ENCODE assay signal across 8 cellular contexts in the genomic region with DNA sequence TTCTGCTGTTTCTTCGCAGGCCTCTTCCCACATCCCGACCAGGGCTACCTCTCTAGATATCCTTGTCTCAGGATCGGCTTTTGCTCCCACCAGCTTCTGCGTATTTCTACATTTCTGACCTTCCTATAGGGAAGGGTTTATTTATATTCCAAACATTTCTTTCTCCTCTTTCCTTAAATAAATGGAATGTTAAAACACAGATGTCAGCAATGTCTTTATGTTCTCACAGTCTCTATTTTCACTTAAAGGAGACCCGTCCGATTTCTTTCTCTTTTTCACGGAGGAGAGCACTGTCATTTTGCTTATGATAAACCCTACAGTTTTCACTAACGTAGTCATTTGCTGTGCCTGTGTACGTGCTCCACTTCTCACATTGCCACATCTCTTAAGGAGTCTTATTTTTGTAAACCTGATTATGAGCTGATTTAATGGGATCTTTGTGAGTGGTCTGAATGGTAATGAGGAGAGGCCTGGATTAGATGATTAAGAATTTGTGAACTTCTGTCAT. TPM values are rescaled to one million over a fixed set of nuclear protein-coding genes. Genes with fewer than 3 reads are reported as not detected.
DNase-seq lines count a peak whose midpoint lies in the region; ATAC-seq, FAIRE-seq and TF ChIP-seq lines count a peak whose summit lies in the region.

No MANE protein-coding gene starts in this region.

- H3K36me3 ChIP-seq in astrocyte (ENCODE audit: insufficient read depth, low read length) = no peaks in the 10 kb centered on the region
- no peaks in the 10 kb centered on the region for H3K36me3 ChIP-seq in lower lobe of right lung
- no peaks in the 10 kb centered on the region for H3K36me3 ChIP-seq in aorta (ENCODE audit: control insufficient read depth in 1 of 2, insufficient read depth in 2 of 2, low read length in 1 of 2)

- DNase-seq in NCI-H1417 (lab: John Stamatoyannopoulos, UW) (peak in 2 of 3 experiments; percentile 24 to 60), NCI-H1417 treated with DMSO at 0.1 percent for 48 hours (lab: John Stamatoyannopoulos, UW) (no peak), astrocyte (ENCODE audit: low read depth) (peak; percentile 1), lower lobe of right lung (no peak), aorta (no peak), GM13977 (ENCODE audit: low spot score) (no peak), amygdala (lab: John Stamatoyannopoulos, UW) (no peak)

- H3K4me1 ChIP-seq in astrocyte (ENCODE audit: insufficient read depth, low read length) = no peaks in the 10 kb centered on the region
- H3K4me1 ChIP-seq in lower lobe of right lung = peaks cover 18% of the 10 kb centered on the region
- H3K4me1 ChIP-seq in aorta (ENCODE audit: control insufficient read depth in 1 of 2, insufficient read depth in 2 of 2, low read length in 2 of 2) = no peaks in the 10 kb centered on the region

- 0% methylated on average over 9 of the region's 9 CpGs for WGBS in aorta, 2 donors

- no peaks in the 10 kb centered on the region for H4K20me1 ChIP-seq in astrocyte (ENCODE audit: insufficient read depth, low read length)

- H3K9me3 Mint-ChIP-seq in IgD-negative memory B cell (peaks cover 3 to 10% (median 5%) of the 10 kb centered on the region in 3 donors), astrocyte (ENCODE audit: unreplicated experiment) (peaks cover 24% of the 10 kb centered on the region)

- no peaks in the 10 kb centered on the region for H3K27me3 ChIP-seq in astrocyte (ENCODE audit: insufficient read depth, low read length)
- H3K27me3 ChIP-seq in lower lobe of right lung (ENCODE audit: low read depth) = no peaks in the 10 kb centered on the region
- no peaks in the 10 kb centered on the region for H3K27me3 ChIP-seq in aorta (ENCODE audit: control insufficient read depth in 1 of 2, insufficient read depth in 2 of 2, low read length in 1 of 2)

- H3K27me3 Mint-ChIP-seq in IgD-negative memory B cell (no peaks in the 10 kb centered on the region), astrocyte (ENCODE audit: low read depth, unreplicated experiment) (no peaks in the 10 kb centered on the region)

- H3K27ac ChIP-seq in astrocyte (ENCODE audit: low read depth, low read length) (peak overlapping the region; percentile 67), lower lobe of right lung (no peak overlapping the region), aorta (ENCODE audit: low read depth in 1 of 2, low read length in 2 of 2) (no peak overlapping the region)

- H3K9me3 ChIP-seq in astrocyte (ENCODE audit: insufficient read depth, low read depth, low read length) (peaks cover 8% of the 10 kb centered on the region), lower lobe of right lung (peaks cover 2% of the 10 kb centered on the region), aorta (ENCODE audit: control insufficient read depth, low read length) (no peaks in the 10 kb centered on the region)

- intact Hi-C loops in lower lobe of right lung (cut with DNase I) = no loop called here
- intact Hi-C loops in aorta (cut with DNase I) = loop anchor here (5.0 to 10.0 kb wide), 5 partner anchors 50 to 225 kb away; partner anchors contain the start of genes ZNF35 (in 1 of the 2) and ZNF502 (in 1 of the 2)

- H3K27ac Mint-ChIP-seq in IgD-negative memory B cell (peak overlapping the region; percentile 1 to 87 (median 81)), astrocyte (ENCODE audit: unreplicated experiment) (peak overlapping the region; percentile 47)

- peak overlapping the region; percentile 84 for H3K9ac ChIP-seq in astrocyte (ENCODE audit: low read length)

- H3K79me2 ChIP-seq in astrocyte (ENCODE audit: insufficient read depth, low read length) = peaks cover 66% of the 10 kb centered on the region

- H3K4me3 Mint-ChIP-seq in IgD-negative memory B cell (peak overlapping the region; percentile 88 to 99 (median 92)), astrocyte (ENCODE audit: unreplicated experiment) (peak overlapping the region; percentile 95)

- TF ChIP-seq CTCF in astrocyte (IDR thresholded peaks at IDR 0.05; ENCODE audit: insufficient read depth, low read depth, low read length) (no peak), lower lobe of right lung (IDR thresholded peaks at IDR 0.05) (no peak), GM13977 (IDR thresholded peaks at IDR 0.05; ENCODE audit: extremely low read depth, insufficient read depth, missing control alignments) (no peak)

- H3K36me3 Mint-ChIP-seq in IgD-negative memory B cell (peaks cover 12% of the 10 kb centered on the region), astrocyte (ENCODE audit: low read depth, unreplicated experiment) (peaks cover 23% of the 10 kb centered on the region)

- H2AFZ ChIP-seq in astrocyte (ENCODE audit: low read depth, low read length) = peak overlapping the region; percentile 98

- peak overlapping the region; percentile 92 for H3K4me2 ChIP-seq in astrocyte (ENCODE audit: low read length)

- FAIRE-seq in astrocyte (lab: Jason Lieb, UNC) = no peak

- H3K4me3 ChIP-seq in astrocyte (ENCODE audit: insufficient read depth, low read depth, low read length) (peak overlapping the region; percentile 96), lower lobe of right lung (peak overlapping the region; percentile 87), aorta (ENCODE audit: low read length in 2 of 2) (peak overlapping the region; percentile 31 to 84)

- in situ Hi-C loops in GM13977 (cut with MboI; ENCODE audit: low pct_unique_long_range_greater_than_20kb, low sequenced_read_pairs, unreplicated experiment) = no loop called here

- H3K4me1 Mint-ChIP-seq in IgD-negative memory B cell = peaks cover 18 to 32% (median 24%) of the 10 kb centered on the region in 3 donors
- peaks cover 5% of the 10 kb centered on the region for H3K4me1 Mint-ChIP-seq in astrocyte (ENCODE audit: low read depth, unreplicated experiment)

- ATAC-seq in lower lobe of right lung (no peak), aorta (ENCODE audit: low FRiP score) (no peak)

RNA-seq across cellular contexts. Expression of gene KIF15, which starts 0.6 kb away (rescaled TPM):
- 0.60 TPM for polyA plus RNA-seq in IgD-negative memory B cell
- 0.82 and 1.5 TPM in 2 replicates for total RNA-seq in astrocyte
- 1.3 TPM for total RNA-seq in lower lobe of right lung
- total RNA-seq in aorta = under 1 TPM; 0.49 to 0.93 TPM
- polyA plus RNA-seq in aorta = 1 to 10 TPM in 1 of 2 donors, under 1 TPM in 1; 0.92 to 2.1 TPM

RNA-seq across cellular contexts. Expression of gene KIAA1143, which starts 0.8 kb away (rescaled TPM):
- polyA plus RNA-seq in IgD-negative memory B cell (38.7 TPM), aorta (10 to 100 TPM; 10.3 to 12.5 TPM)
- total RNA-seq in astrocyte (17.8 and 19.5 TPM in 2 replicates), lower lobe of right lung (27.8 TPM), aorta (10 to 100 TPM; 21.3 to 33.0 TPM)

RNA-seq across cellular contexts. Expression of gene ZNF501, which starts 32.8 kb away (rescaled TPM):
- polyA plus RNA-seq in IgD-negative memory B cell (2.0 TPM), aorta (1 to 10 TPM; 3.5 to 7.4 TPM)
- total RNA-seq in astrocyte (1.2 and 2.2 TPM in 2 replicates), lower lobe of right lung (4.8 TPM), aorta (1 to 10 TPM; 4.6 to 7.3 TPM)

RNA-seq across cellular contexts. Expression of gene ZNF502, which starts 49.8 kb away (rescaled TPM):
- polyA plus RNA-seq in IgD-negative memory B cell = 1.9 TPM
- 1.9 and 2.2 TPM in 2 replicates for total RNA-seq in astrocyte
- 2.3 TPM for total RNA-seq in lower lobe of right lung
- 1 to 10 TPM; 5.1 to 5.9 TPM for total RNA-seq in aorta
- 1 to 10 TPM; 2.5 to 5.4 TPM for polyA plus RNA-seq in aorta

Comparison
In these comparisons a context has a peak if more than half of its experiments do, and no peak if none do; other contexts are left out.
1. DNase-seq: peak in NCI-H1417 (2 of 3) and astrocyte (single experiment); none in NCI-H1417 treated with DMSO at 0.1 percent for 48 hours (single experiment), lower lobe of right lung (single experiment), aorta (0 of 2), GM13977 (single experiment) and amygdala (0 of 56).
2. Peak in every context shown above with its lines, with median percentiles within 50 percentile points of each other: H3K4me3 ChIP-seq.